ENCODE assay signal across 1 cellular context in genomic region chr2:38440655-38441054, GRCh38.
TF ChIP-seq lines count a peak whose summit lies in the region.

No MANE protein-coding gene starts in this region.

TF ChIP-seq in K562, 482 proteins besides CTCF, POLR2A, EP300 and RAD21 (continued from another document and continues in another):
- TF ChIP-seq SMAD4 (CRISPR knock-in tag; conservative IDR thresholded peaks at IDR 0.05) (no peak), ASH1L (IDR thresholded peaks at IDR 0.05; ENCODE audit: borderline replicate concordance, low read depth, partially characterized antibody) (no peak), RERE (CRISPR knock-in tag; IDR thresholded peaks at IDR 0.05; ENCODE audit: borderline replicate concordance) (no peak), YY1 (IDR thresholded peaks at IDR 0.05; ENCODE audit: borderline replicate concordance in 1 of 3, control insufficient read depth in 1 of 3, extremely low read depth in 1 of 3, insufficient read depth in 3 of 3, insufficient read length in 1 of 3, insufficient replicate concordance in 2 of 3, low read depth in 1 of 3, low read length in 2 of 3) (no peak), ZBTB40 (IDR thresholded peaks at IDR 0.05) (no peak), ZBTB40 (CRISPR knock-in tag; IDR thresholded peaks at IDR 0.05) (no peak), ETV1 (tag; conservative IDR thresholded peaks at IDR 0.05; ENCODE audit: low read depth) (no peak), MTA2 (IDR thresholded peaks at IDR 0.05; ENCODE audit: low read depth) (peak; percentile 73), ZNF699 (CRISPR knock-in tag; IDR thresholded peaks at IDR 0.05; ENCODE audit: insufficient replicate concordance) (no peak), HES1 (IDR thresholded peaks at IDR 0.05; ENCODE audit: low read depth) (peak; percentile 74), SRSF9 (IDR thresholded peaks at IDR 0.05; ENCODE audit: borderline replicate concordance, low read depth, low read length) (no peak), USF1 (CRISPR knock-in tag; IDR thresholded peaks at IDR 0.05) (no peak), MAFF (IDR thresholded peaks at IDR 0.05; ENCODE audit: low read length) (no peak), GTF2A2 (tag; IDR thresholded peaks at IDR 0.05) (no peak), CBFA2T3 (IDR thresholded peaks at IDR 0.05) (peak; percentile 92), RFX7 (CRISPR knock-in tag; IDR thresholded peaks at IDR 0.05) (no peak), MTA1 (IDR thresholded peaks at IDR 0.05; ENCODE audit: borderline replicate concordance) (no peak), NEUROD1 (IDR thresholded peaks at IDR 0.05; ENCODE audit: borderline replicate concordance, low read depth, low read length, partially characterized antibody) (peak; percentile 18), ZNF212 (CRISPR knock-in tag; IDR thresholded peaks at IDR 0.05) (no peak), GATAD2B (IDR thresholded peaks at IDR 0.05; ENCODE audit: borderline replicate concordance) (no peak), ARID3A (IDR thresholded peaks at IDR 0.05; ENCODE audit: borderline replicate concordance, low read depth, low read length) (no peak), THAP12 (CRISPR knock-in tag; IDR thresholded peaks at IDR 0.05) (no peak), BCOR (IDR thresholded peaks at IDR 0.05) (peak; percentile 74), MEF2A (IDR thresholded peaks at IDR 0.05; ENCODE audit: control insufficient read depth, low read depth, low read length) (no peak), U2AF1 (optimal IDR thresholded peaks at IDR 0.05; ENCODE audit: low read depth, low read length) (no peak), KAT7 (CRISPR knock-in tag; IDR thresholded peaks at IDR 0.05; ENCODE audit: borderline replicate concordance) (no peak), DDX20 (tag; IDR thresholded peaks at IDR 0.05; ENCODE audit: low read depth) (no peak), AFF1 (IDR thresholded peaks at IDR 0.05; ENCODE audit: low read depth in 1 of 2, partially characterized antibody in 2 of 2) (peak in 1 of 2 experiments; percentile 14), EZH2 (IDR thresholded peaks at IDR 0.05; ENCODE audit: borderline replicate concordance, low read depth, low read length) (no peak), ZNF134 (CRISPR knock-in tag; conservative IDR thresholded peaks at IDR 0.05) (no peak), NCOA4 (IDR thresholded peaks at IDR 0.05; ENCODE audit: partially characterized antibody) (no peak), ARHGAP35 (IDR thresholded peaks at IDR 0.05; ENCODE audit: partially characterized antibody) (no peak), CHD1 (IDR thresholded peaks at IDR 0.05; ENCODE audit: low read length) (no peak), CHD2 (IDR thresholded peaks at IDR 0.05; ENCODE audit: low read depth, low read length) (no peak), DPF2 (IDR thresholded peaks at IDR 0.05) (peak; percentile 79), ZNF232 (CRISPR knock-in tag; IDR thresholded peaks at IDR 0.05) (no peak)
